In the genomic region with DNA sequence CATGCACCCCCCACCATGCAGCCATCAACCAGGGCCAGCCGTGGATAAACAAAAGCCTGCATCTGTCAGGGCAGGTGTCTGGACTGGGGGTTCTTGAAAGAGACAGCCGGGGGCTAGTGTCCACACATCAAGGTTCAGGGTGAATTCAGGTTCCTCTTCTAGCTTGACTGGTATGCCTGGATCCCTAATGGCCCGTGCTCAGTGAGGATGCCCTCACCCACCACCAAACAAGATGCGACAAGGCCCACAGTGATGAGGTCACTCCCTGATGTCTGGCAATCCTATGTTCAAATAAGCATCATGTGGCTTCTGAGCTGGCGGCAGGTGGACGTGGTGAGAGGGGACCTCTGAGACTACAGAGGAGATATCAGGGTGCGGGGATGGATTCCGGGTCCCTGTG, we compare ENCODE assay signal across 19 cellular contexts.
DNase-seq lines count a peak whose midpoint lies in the region; ATAC-seq, FAIRE-seq and TF ChIP-seq lines count a peak whose summit lies in the region.
"Had no signal": no experiment of that assay in that cellular context is flagged by ENCODE, and none has a peak within 500 bp of the region (broad histone marks: within the 10 kb centered on the region; RNA-seq: fewer than 3 reads in every experiment).

No MANE protein-coding gene starts in this region.

- TF ChIP-seq POLR2A in heart left ventricle (IDR thresholded peaks at IDR 0.05) = no peak
- no peak for TF ChIP-seq POLR2A in H1 (IDR thresholded peaks at IDR 0.05; ENCODE audit: control extremely low read depth in 1 of 2, low read depth in 2 of 2, low read length in 2 of 2)

- no peak overlapping the region for H3K56ac ChIP-seq in H1 (replicated peaks; ENCODE audit: insufficient read length, low read depth, low read length)

- no peak for TF ChIP-seq RAD21 in H1 (IDR thresholded peaks at IDR 0.05 in 1 of 2, conservative IDR thresholded peaks at IDR 0.05 in 1 of 2; ENCODE audit: low read depth in 2 of 2, low read length in 2 of 2)

- CTCF ChIA-PET in H1 (lab: Charles Lee; ENCODE audit: partially characterized antibody) = interaction anchor here (0.8 to 2.4 kb wide), 3 partner anchors 14 to 176 kb away, joined by 3 to 10 read pairs (median 3); no protein-coding TSS in a partner anchor

- H2BK12ac ChIP-seq in H1 (ENCODE audit: low read depth, low read length) (no peak overlapping the region), neuronal stem cell (ENCODE audit: low read length) (no peak overlapping the region)

- H3K18ac ChIP-seq in H1 (ENCODE audit: extremely low read depth, low read length) = no peak overlapping the region
- H3K18ac ChIP-seq in neuronal stem cell (ENCODE audit: low read length) = peak overlapping the region; percentile 19

- no peak overlapping the region for H2BK5ac ChIP-seq in H1 (ENCODE audit: low read depth, low read length)
- no peak overlapping the region for H2BK5ac ChIP-seq in neuronal stem cell (ENCODE audit: low read length)

- H4K91ac ChIP-seq in H1 (replicated peaks; ENCODE audit: insufficient read length, low read length) (no peak overlapping the region), neuronal stem cell (ENCODE audit: low read depth, low read length, poor library complexity) (no peak overlapping the region)

- no peaks in the 10 kb centered on the region for H4K20me1 ChIP-seq in H1 (replicated peaks in 1 of 2; ENCODE audit: control insufficient read depth in 1 of 2, insufficient read depth in 2 of 2, low read length in 2 of 2)

- no peak overlapping the region for H3K4me2 ChIP-seq in H1 (ENCODE audit: insufficient read depth in 1 of 2, low read depth in 2 of 2, low read length in 2 of 2)
- H3K4me2 ChIP-seq in neuronal stem cell (ENCODE audit: insufficient read depth, low read length, poor library complexity, severe bottlenecking) = no peak overlapping the region

- H3K27me3 ChIP-seq in right atrium auricular region = no peaks in the 10 kb centered on the region
- H3K27me3 ChIP-seq in heart left ventricle = no peaks in the 10 kb centered on the region
- H3K27me3 ChIP-seq in H1 (replicated peaks in 1 of 4; ENCODE audit: control insufficient read depth in 3 of 4, extremely low read depth in 1 of 4, insufficient read depth in 3 of 4, low read length in 3 of 4) = no peaks in the 10 kb centered on the region; a peak in 1 of 7 replicates
- no peaks in the 10 kb centered on the region for H3K27me3 ChIP-seq in neuronal stem cell (ENCODE audit: control insufficient read depth in 3 of 3, insufficient read depth in 3 of 3, low read depth in 1 of 3, low read length in 3 of 3)
- H3K27me3 ChIP-seq: BE2C had no signal

- TF ChIP-seq EP300 in H1 (IDR thresholded peaks at IDR 0.05; ENCODE audit: borderline replicate concordance in 1 of 2, low read depth in 2 of 2, low read length in 2 of 2) = no peak

- H3K23ac ChIP-seq in H1 (ENCODE audit: insufficient read length) (no peak overlapping the region), neuronal stem cell (ENCODE audit: low read depth, low read length, poor library complexity) (peak overlapping the region; percentile 34)

- H3K4me3 ChIP-seq in right atrium auricular region (no peak overlapping the region), heart left ventricle (no peak overlapping the region), H1 (ENCODE audit: extremely low read depth in 1 of 4, insufficient read depth in 2 of 4, low read depth in 3 of 4, low read length in 4 of 4) (no peak overlapping the region), neuronal stem cell (ENCODE audit: low read length in 2 of 2) (no peak overlapping the region)

- no peak for FAIRE-seq in H1 (lab: Jason Lieb, UNC)
- FAIRE-seq: G401.6, GM12891, GM19239, HTR-8/SVneo had no signal

- H2BK20ac ChIP-seq in H1 (ENCODE audit: low read length) = no peak overlapping the region

- H2BK120ac ChIP-seq in H1 (replicated peaks; ENCODE audit: low read depth, low read length) = no peak overlapping the region
- H2BK120ac ChIP-seq in neuronal stem cell (ENCODE audit: low read depth, low read length) = no peak overlapping the region

- H3K9ac ChIP-seq in H1 (replicated peaks in 1 of 4; ENCODE audit: extremely low read depth in 1 of 4, low read depth in 3 of 4, low read length in 3 of 4) = no peak overlapping the region
- no peak overlapping the region for H3K9ac ChIP-seq in neuronal stem cell (ENCODE audit: low read depth, low read length, poor library complexity)

- H3K4me1 ChIP-seq in right atrium auricular region (no peaks in the 10 kb centered on the region), heart left ventricle (no peaks in the 10 kb centered on the region), H1 (replicated peaks in 1 of 4; ENCODE audit: control insufficient read depth in 3 of 4, insufficient read depth in 4 of 4, low read length in 3 of 4) (no peaks in the 10 kb centered on the region), neuronal stem cell (ENCODE audit: control insufficient read depth in 2 of 2, insufficient read depth in 1 of 2, low read depth in 1 of 2, low read length in 2 of 2) (no peaks in the 10 kb centered on the region)
- H3K4me1 ChIP-seq: BE2C had no signal

- ATAC-seq in heart left ventricle = no peak

- H3K4ac ChIP-seq in H1 (replicated peaks; ENCODE audit: insufficient read length, low read depth, low read length) = no peak overlapping the region
- no peak overlapping the region for H3K4ac ChIP-seq in neuronal stem cell (ENCODE audit: low read length)

- H3K9me3 ChIP-seq in right atrium auricular region = no peaks in the 10 kb centered on the region
- H3K9me3 ChIP-seq in heart left ventricle = no peaks in the 10 kb centered on the region
- H3K9me3 ChIP-seq in H1 (ENCODE audit: insufficient read depth in 2 of 2, low read depth in 1 of 2, low read length in 1 of 2) = no peaks in the 10 kb centered on the region
- H3K9me3 ChIP-seq in neuronal stem cell (replicated peaks in 1 of 2; ENCODE audit: control insufficient read depth in 2 of 2, insufficient read depth in 1 of 2, low read depth in 1 of 2, low read length in 2 of 2) = no peaks in the 10 kb centered on the region
- H3K9me3 ChIP-seq: BE2C had no signal

- DNase-seq in right atrium auricular region (ENCODE audit: low spot score) (peak; percentile 30), heart left ventricle (no peak), H1 (ENCODE audit: low read depth in 1 of 2, low spot score in 2 of 2) (peak in 1 of 2 experiments; percentile 38), neuronal stem cell (ENCODE audit: low spot score) (no peak), DMS79 treated with DMSO at 0.1 percent for 48 hours (lab: John Stamatoyannopoulos, UW) (no peak), AG20443 (ENCODE audit: low spot score) (no peak)
- DNase-seq: BE2C; C1 segment of cervical spinal cord; CD4-positive, CD25-positive, alpha-beta regulatory T cell; CD8-positive, alpha-beta memory T cell; COR-L47; DMS 273 treated with DMSO at 0.1 percent for 48 hours; DMS53; HCEC 1CT; IMR-90 had no signal

- H2AFZ ChIP-seq in H1 (ENCODE audit: low read length) (no peak overlapping the region), neuronal stem cell (ENCODE audit: low read length) (peak overlapping the region; percentile 34)

- no peaks in the 10 kb centered on the region for H3K36me3 ChIP-seq in right atrium auricular region
- no peaks in the 10 kb centered on the region for H3K36me3 ChIP-seq in heart left ventricle
- no peaks in the 10 kb centered on the region for H3K36me3 ChIP-seq in H1 (ENCODE audit: control insufficient read depth in 2 of 4, insufficient read depth in 4 of 4, low read length in 3 of 4)
- no peaks in the 10 kb centered on the region for H3K36me3 ChIP-seq in neuronal stem cell (replicated peaks in 1 of 2; ENCODE audit: control insufficient read depth in 2 of 2, insufficient read depth in 2 of 2, low read length in 2 of 2)
- H3K36me3 ChIP-seq: BE2C had no signal

- H3K14ac ChIP-seq in H1 (ENCODE audit: insufficient read length) (no peak overlapping the region), neuronal stem cell (ENCODE audit: low read length) (no peak overlapping the region)

- no peak overlapping the region for H4K5ac ChIP-seq in H1 (ENCODE audit: insufficient read length, low read depth, low read length)

- H4K8ac ChIP-seq in H1 (ENCODE audit: extremely low read depth, insufficient read depth, low read length) (peak overlapping the region; percentile 59; the same call in 1 of the 2 replicates), neuronal stem cell (ENCODE audit: low read depth, low read length) (no peak overlapping the region)

- intact Hi-C loops in heart left ventricle (cut with DNase I) = no loop called here

- H3K79me1 ChIP-seq in H1 (ENCODE audit: low read depth, low read length) (no peaks in the 10 kb centered on the region), neuronal stem cell (ENCODE audit: low read depth, low read length) (no peaks in the 10 kb centered on the region)

- no peaks in the 10 kb centered on the region for H3K79me2 ChIP-seq in H1 (ENCODE audit: control insufficient read depth in 1 of 2, insufficient read depth in 2 of 2, low read length in 2 of 2)

- WGBS in heart left ventricle, 4 donors = 84 to 90% (median 86%) methylated on average over 7 to 8 of the region's 8 CpGs
- 99% methylated on average over 7 of the region's 8 CpGs; no CpG with 5 or more reads in 1 of the 2 experiments for WGBS in H1 (ENCODE audit: extremely low coverage in 1 of 2, insufficient coverage in 1 of 2, insufficient read length in 1 of 2, insufficient replicate concordance in 2 of 2, low coverage in 1 of 2, low lambda C conversion rate in 2 of 2, missing lambda C conversion rate in 1 of 2), 2 experiments
- no CpG with 5 or more reads among the region's 8 CpGs for WGBS in neuronal stem cell (ENCODE audit: extremely low coverage in 2 of 2, insufficient read length in 2 of 2, insufficient replicate concordance in 1 of 2), 2 donors

- no peak overlapping the region for H2BK15ac ChIP-seq in H1 (ENCODE audit: low read length)
- H2BK15ac ChIP-seq in neuronal stem cell (ENCODE audit: low read length) = no peak overlapping the region

- POLR2A ChIA-PET in H1 (lab: Charles Lee; ENCODE audit: partially characterized antibody) = no interaction called here

- H3K27ac ChIP-seq in right atrium auricular region (no peak overlapping the region), heart left ventricle (no peak overlapping the region), H1 (ENCODE audit: low read depth, low read length) (no peak overlapping the region), neuronal stem cell (replicated peaks; ENCODE audit: low read length) (no peak overlapping the region)

- H2AK5ac ChIP-seq in H1 (ENCODE audit: low read depth, low read length) (no peak overlapping the region), neuronal stem cell (ENCODE audit: low read depth, low read length) (no peak overlapping the region)

- TF ChIP-seq CTCF in right atrium auricular region (IDR thresholded peaks at IDR 0.05) (no peak), heart left ventricle (IDR thresholded peaks at IDR 0.05) (no peak), H1 (IDR thresholded peaks at IDR 0.05; ENCODE audit: control extremely low read depth in 1 of 3, insufficient read depth in 1 of 3, low read depth in 1 of 3, low read length in 3 of 3) (no peak)

- no peaks in the 10 kb centered on the region for H3K23me2 ChIP-seq in H1 (ENCODE audit: low read depth, low read length)
